9 cellular contexts compared by ENCODE assay signal in genomic region chr1:146012703-146013565, GRCh38. TPM values are rescaled to one million over a fixed set of nuclear protein-coding genes. Genes with fewer than 3 reads are reported as not detected.
DNase-seq lines count a peak whose midpoint lies in the region; ATAC-seq and TF ChIP-seq lines count a peak whose summit lies in the region.
"Had no signal": no experiment of that assay in that cellular context is flagged by ENCODE, and none has a peak within 500 bp of the region (broad histone marks: within the 10 kb centered on the region; RNA-seq: fewer than 3 reads in every experiment).

No MANE protein-coding gene starts in this region.

- no peaks in the 10 kb centered on the region for H3K27me3 ChIP-seq in tibial artery

- H3K9me3 ChIP-seq in tibial artery: no peaks in the 10 kb centered on the region

- peak; percentile 72 to 75 for TF ChIP-seq CTCF in tibial artery (IDR thresholded peaks at IDR 0.05)

- no peak overlapping the region for H3K4me3 ChIP-seq in tibial artery

- intact Hi-C loops in left colon (cut with DNase I, micrococcal nuclease) (loop anchor here in 1 of 2 donors (5.0 kb wide), 1 partner anchor 36 kb away; no protein-coding TSS in a partner anchor), tibial artery (cut with DNase I; ENCODE audit: low total_unique reads) (loop anchor here (5.0 kb wide), 1 partner anchor 96 kb away; the partner anchor contains the start of gene PEX11B)

- no peaks in the 10 kb centered on the region for H3K36me3 ChIP-seq in tibial artery

- peaks cover 0 to 3% (median 0%) of the 10 kb centered on the region in 4 donors for H3K4me1 ChIP-seq in tibial artery

- DNase-seq in A172 (ENCODE audit: low spot score): peak; percentile 87
- peak; percentile 31 for DNase-seq in GM04503 (ENCODE audit: low read depth)
- DNase-seq in NCI-H146 (lab: John Stamatoyannopoulos, UW): peak; percentile 60
- peak; percentile 55 for DNase-seq in T follicular helper cell (ENCODE audit: low read depth)
- peak; percentile 61 for DNase-seq in central memory CD4-positive, alpha-beta T cell
- no peak for DNase-seq in left colon
- DNase-seq in tibial artery: peak in 1 of 2 donors; percentile 55
- DNase-seq in OCI-M2 (lab: John Stamatoyannopoulos, UW; ENCODE audit: unreplicated experiment): no peak

- peak; percentile 74 for ATAC-seq in left colon

- no peak overlapping the region for H3K27ac ChIP-seq in tibial artery

RNA-seq across cellular contexts. Expression of gene HJV, which starts 8.6 kb away (rescaled TPM):
- not detected in 2 replicates for total RNA-seq in A172 (2014; rRNA removed; shearing (Covaris generic))
- not detected for total RNA-seq in left colon
- total RNA-seq: mononuclear cell had no signal

RNA-seq across cellular contexts. Expression of gene TXNIP, which starts 16.6 kb away (rescaled TPM):
- total RNA-seq in A172 (2014; rRNA removed; shearing (Covaris generic)): 14.1 and 14.4 TPM in 2 replicates
- 100 to 1,000 TPM; 550 to 720 TPM for total RNA-seq in left colon

RNA-seq across cellular contexts. Expression of gene POLR3GL, which starts 48.4 kb away (rescaled TPM):
- 21.0 and 24.0 TPM in 2 replicates for total RNA-seq in A172 (2014; rRNA removed; shearing (Covaris generic))
- 10 to 100 TPM; 13.6 to 17.0 TPM for total RNA-seq in left colon

RNA-seq across cellular contexts. Expression of gene ANKRD34A, which starts 48.6 kb away (rescaled TPM):
- total RNA-seq in A172 (2014; rRNA removed; shearing (Covaris generic)): 2.4 and 2.5 TPM in 2 replicates
- total RNA-seq in left colon: under 1 TPM; 0.27 to 0.42 TPM

RNA-seq across cellular contexts. Expression of gene LIX1L, which starts 55.1 kb away (rescaled TPM):
- total RNA-seq in A172 (2014; rRNA removed; shearing (Covaris generic)): 33.9 and 34.6 TPM in 2 replicates
- 1 to 10 TPM; 4.2 to 9.0 TPM for total RNA-seq in left colon

Comparison
In these comparisons a context has a peak if more than half of its experiments do, and no peak if none do; other contexts are left out.
1. DNase-seq: peak in A172 (single experiment), GM04503 (single experiment), NCI-H146 (single experiment), T follicular helper cell (single experiment) and central memory CD4-positive, alpha-beta T cell (single experiment); none in left colon (0 of 2) and OCI-M2 (single experiment).
2. RNA of gene TXNIP, which starts 16.6 kb away (total RNA-seq): 550 to 720 TPM in left colon; 14.1 to 14.4 TPM in A172; every median in the first group is over 10 times any median in the second.